24 cellular contexts compared by ENCODE assay signal in genomic region chr15:90022905-90023700, GRCh38.
"Had no signal": no experiment of that assay in that cellular context is flagged by ENCODE, and none has a peak within 500 bp of the region (broad histone marks: within the 10 kb centered on the region; RNA-seq: fewer than 3 reads in every experiment).

No MANE protein-coding gene starts in this region.

- H3K27ac Mint-ChIP-seq: activated B cell treated with CpG ODN at 0.5 μM for 24 hours; activated CD8-positive, alpha-beta T cell treated with anti-CD3 and anti-CD28 coated beads, Interleukin-2, amount 10 ng/mL, durations not matched to agents 7 days and 5 days; T-cell had no signal

- H3K27me3 Mint-ChIP-seq: activated B cell treated with CpG ODN at 0.5 μM for 24 hours; dendritic cell treated with granulocyte-macrophage colony-stimulating factor and Interleukin-4, amounts not matched to agents 40 ng/mL and 50 ng/mL, for 4 days; T-cell had no signal

- H3K9me3 Mint-ChIP-seq: activated B cell treated with CpG ODN at 0.5 μM for 24 hours; activated naive CD4-positive, alpha-beta T cell treated with anti-CD3 and anti-CD28 coated beads, Interleukin-2, amount 50 U/mL, for 72 hours; dendritic cell treated with granulocyte-macrophage colony-stimulating factor and Interleukin-4, amounts not matched to agents 40 ng/mL and 50 ng/mL, for 4 days; neural crest cell; stimulated activated effector memory CD8-positive, alpha-beta T cell treated with anti-CD3 and anti-CD28 coated beads, Interleukin-12 subunit alpha, Interleukin-12 subunit beta, amount 100 ng/mL, for 72 hours; T-cell had no signal

- H3K4me1 ChIP-seq: foreskin keratinocyte had no signal

- H3K9me3 ChIP-seq: adrenal gland, psoas muscle, SK-N-SH, testis, upper lobe of left lung had no signal

- H3K36me3 Mint-ChIP-seq: stimulated activated effector memory CD8-positive, alpha-beta T cell treated with anti-CD3 and anti-CD28 coated beads, Interleukin-12 subunit alpha, Interleukin-12 subunit beta, amount 100 ng/mL, for 72 hours; T-cell had no signal

- H3K4me3 ChIP-seq: adrenal gland, cardiac muscle cell, lung, psoas muscle, smooth muscle cell, testis, upper lobe of left lung had no signal

- DNase-seq: activated B cell treated with CpG ODN at 0.5 μM for 24 hours; activated CD4-positive, alpha-beta T cell treated with anti-CD3 and anti-CD28 coated beads for 4 hours; activated CD8-positive, alpha-beta memory T cell treated with anti-CD3 and anti-CD28 coated beads, Interleukin-2, amount 50 U/mL, for 4 hours; activated CD8-positive, alpha-beta T cell treated with anti-CD3 and anti-CD28 coated beads, Interleukin-2, amount 10 ng/mL, durations not matched to agents 7 days and 5 days; activated gamma-delta T cell; adrenal gland; effector CD8-positive, alpha-beta T cell; foreskin keratinocyte; hippocampal formation; midbrain; psoas muscle; right cardiac atrium; SK-N-SH; stimulated activated CD4-positive, alpha-beta T cell treated with anti-CD3 and anti-CD28 coated beads, Interleukin-4, amount 100 ng/mL, for 1 hour; T-cell; testis had no signal

- H3K9ac ChIP-seq: SK-N-SH had no signal

- H3K27me3 ChIP-seq: adrenal gland, cardiac muscle cell, foreskin keratinocyte, testis, upper lobe of left lung had no signal

- H3K4me2 ChIP-seq: SK-N-SH, smooth muscle cell had no signal

- H3K36me3 ChIP-seq: adrenal gland, cardiac muscle cell, upper lobe of left lung had no signal

- H3K4me3 Mint-ChIP-seq: activated B cell treated with CpG ODN at 0.5 μM for 24 hours; activated CD8-positive, alpha-beta T cell treated with anti-CD3 and anti-CD28 coated beads, Interleukin-2, amount 10 ng/mL, durations not matched to agents 7 days and 5 days; dendritic cell treated with granulocyte-macrophage colony-stimulating factor and Interleukin-4, amounts not matched to agents 40 ng/mL and 50 ng/mL, for 4 days; neural crest cell; stimulated activated effector memory CD8-positive, alpha-beta T cell treated with anti-CD3 and anti-CD28 coated beads, Interleukin-12 subunit alpha, Interleukin-12 subunit beta, amount 100 ng/mL, for 72 hours; T-cell had no signal

- ATAC-seq: activated CD8-positive, alpha-beta T cell treated with anti-CD3 and anti-CD28 coated beads, Interleukin-2, amount 10 ng/mL, durations not matched to agents 7 days and 5 days; activated naive CD4-positive, alpha-beta T cell treated with anti-CD3 and anti-CD28 coated beads, Interleukin-2, amount 50 U/mL, for 72 hours; foreskin keratinocyte; psoas muscle; right cardiac atrium; stimulated activated effector memory CD8-positive, alpha-beta T cell treated with anti-CD3 and anti-CD28 coated beads, Interleukin-12 subunit alpha, Interleukin-12 subunit beta, amount 100 ng/mL, for 72 hours; T-cell had no signal

- H3K27ac ChIP-seq: adrenal gland, cardiac muscle cell, foreskin keratinocyte, psoas muscle, testis, upper lobe of left lung had no signal
